10 cellular contexts compared by ENCODE assay signal in genomic region chr7:50317221-50317678, GRCh38. TPM values are rescaled to one million over a fixed set of nuclear protein-coding genes. Genes with fewer than 3 reads are reported as not detected.
DNase-seq lines count a peak whose midpoint lies in the region; ATAC-seq, FAIRE-seq and TF ChIP-seq lines count a peak whose summit lies in the region.
"Had no signal": no experiment of that assay in that cellular context is flagged by ENCODE, and none has a peak within 500 bp of the region (broad histone marks: within the 10 kb centered on the region; RNA-seq: fewer than 3 reads in every experiment).

No MANE protein-coding gene starts in this region.

- ATAC-seq in GM19043 (IDR thresholded peaks at IDR 0.05; ENCODE audit: low read depth, unreplicated experiment) (peak; percentile 71), HG03066 (IDR thresholded peaks at IDR 0.05; ENCODE audit: low read depth, unreplicated experiment) (peak; percentile 55), right cardiac atrium (no peak)
- ATAC-seq in activated T-cell treated with anti-CD3 and anti-CD28 coated beads, Interleukin-2, amount 50 U/mL, for 72 hours (replicated peaks in 1 of 2): peak; percentile 82 to 88

- 71% methylated on average over 7 of the region's 7 CpGs for WGBS in right cardiac atrium

- H3K9me3 ChIP-seq in BLaER1 (no peaks in the 10 kb centered on the region), left ventricle myocardium inferior (replicated peaks) (no peaks in the 10 kb centered on the region), right cardiac atrium (ENCODE audit: control insufficient read depth, low read length) (no peaks in the 10 kb centered on the region)
- H3K9me3 ChIP-seq: thyroid gland had no signal

- H3K27ac ChIP-seq in BLaER1: no peak overlapping the region; the same call in 1 of the 2 replicates
- no peak overlapping the region for H3K27ac ChIP-seq in left ventricle myocardium inferior (replicated peaks)
- no peak overlapping the region for H3K27ac ChIP-seq in right cardiac atrium (ENCODE audit: low read length)
- H3K27ac ChIP-seq: thyroid gland had no signal

- peaks cover 33 to 68% of the 10 kb centered on the region in 2 donors for H3K36me3 Mint-ChIP-seq in activated T-cell treated with anti-CD3 and anti-CD28 coated beads, Interleukin-2, amount 50 U/mL, for 72 hours (ENCODE audit: insufficient read depth in 2 of 2)

- peaks cover 96% of the 10 kb centered on the region for H3K4me1 Mint-ChIP-seq in activated T-cell treated with anti-CD3 and anti-CD28 coated beads, Interleukin-2, amount 50 U/mL, for 72 hours (ENCODE audit: low read depth)

- no peak overlapping the region for H3K9ac ChIP-seq in BLaER1

- peaks cover 100% of the 10 kb centered on the region for H4K20me1 ChIP-seq in BLaER1

- H3K4me3 ChIP-seq in BLaER1: no peak overlapping the region
- H3K4me3 ChIP-seq in left ventricle myocardium inferior: no peak overlapping the region
- H3K4me3 ChIP-seq in right cardiac atrium (ENCODE audit: low read length): no peak overlapping the region
- H3K4me3 ChIP-seq: thyroid gland had no signal

- peak overlapping the region; percentile 99 for H3K27ac Mint-ChIP-seq in activated T-cell treated with anti-CD3 and anti-CD28 coated beads, Interleukin-2, amount 50 U/mL, for 72 hours

- peak overlapping the region; percentile 31 for H3K4me2 ChIP-seq in BLaER1

- H3K36me3 ChIP-seq in BLaER1 (peaks cover 75% of the 10 kb centered on the region), left ventricle myocardium inferior (no peaks in the 10 kb centered on the region)
- H3K36me3 ChIP-seq: thyroid gland had no signal

- FAIRE-seq in HTR-8/SVneo (lab: Jason Lieb, UNC): no peak

- H3K9me3 Mint-ChIP-seq in activated T-cell treated with anti-CD3 and anti-CD28 coated beads, Interleukin-2, amount 50 U/mL, for 72 hours: no peaks in the 10 kb centered on the region

- intact Hi-C loops in left ventricle myocardium inferior (cut with micrococcal nuclease) (no loop called here), right cardiac atrium (cut with DNase I) (no loop called here)

- peaks cover 82% of the 10 kb centered on the region for H3K4me1 ChIP-seq in BLaER1
- no peaks in the 10 kb centered on the region for H3K4me1 ChIP-seq in left ventricle myocardium inferior
- no peaks in the 10 kb centered on the region for H3K4me1 ChIP-seq in right cardiac atrium (ENCODE audit: control insufficient read depth, insufficient read depth, low read length)
- H3K4me1 ChIP-seq: thyroid gland had no signal

- no peak for TF ChIP-seq CTCF in left ventricle myocardium inferior (IDR thresholded peaks at IDR 0.05; ENCODE audit: borderline replicate concordance)

- H3K27me3 ChIP-seq in BLaER1: no peaks in the 10 kb centered on the region
- H3K27me3 ChIP-seq in left ventricle myocardium inferior (ENCODE audit: low read depth): peaks cover 88% of the 10 kb centered on the region
- H3K27me3 ChIP-seq in right cardiac atrium (ENCODE audit: control insufficient read depth, insufficient read depth): no peaks in the 10 kb centered on the region
- H3K27me3 ChIP-seq: thyroid gland had no signal

- peak; percentile 66 to 69 for DNase-seq in activated T-cell treated with anti-CD3 and anti-CD28 coated beads, Interleukin-2, amount 50 U/mL, for 72 hours
- DNase-seq in left ventricle myocardium inferior (no peak), right cardiac atrium (no peak), HTR-8/SVneo (ENCODE audit: insufficient read length, low spot score) (no peak), NOMO-1 treated with dmso at 0.1 percent for 144 hours (lab: John Stamatoyannopoulos, UW; ENCODE audit: unreplicated experiment) (no peak)
- DNase-seq: KBM-7, thyroid gland had no signal

- H3K27me3 Mint-ChIP-seq in activated T-cell treated with anti-CD3 and anti-CD28 coated beads, Interleukin-2, amount 50 U/mL, for 72 hours (ENCODE audit: low read depth): no peaks in the 10 kb centered on the region

- H3K4me3 Mint-ChIP-seq in activated T-cell treated with anti-CD3 and anti-CD28 coated beads, Interleukin-2, amount 50 U/mL, for 72 hours: peak overlapping the region; percentile 94 to 96

RNA-seq across cellular contexts. Expression of gene IKZF1, which starts 12.7 kb away (rescaled TPM):
- total RNA-seq in activated T-cell treated with anti-CD3 and anti-CD28 coated beads, Interleukin-2, amount 50 U/mL, for 72 hours: 100 to 1,000 TPM; 427 to 504 TPM
- total RNA-seq in left ventricle myocardium inferior: 2.1 TPM
- 1 to 10 TPM; 3.4 to 6.8 (median 4.2) TPM for total RNA-seq in right cardiac atrium
- 0.54 TPM for polyA plus RNA-seq in right cardiac atrium

Comparison
In these comparisons a context has a peak if more than half of its experiments do, and no peak if none do; other contexts are left out.
1. ATAC-seq: peak in GM19043 (single experiment), HG03066 (single experiment) and activated T-cell treated with anti-CD3 and anti-CD28 coated beads, Interleukin-2, amount 50 U/mL, for 72 hours (2 of 2); none in right cardiac atrium (0 of 2).
2. DNase-seq: peak in activated T-cell treated with anti-CD3 and anti-CD28 coated beads, Interleukin-2, amount 50 U/mL, for 72 hours (2 of 2); none in left ventricle myocardium inferior (single experiment), right cardiac atrium (0 of 3), HTR-8/SVneo (single experiment) and NOMO-1 treated with dmso at 0.1 percent for 144 hours (single experiment).
3. RNA of gene IKZF1, which starts 12.7 kb away (total RNA-seq): 427 to 504 TPM in activated T-cell treated with anti-CD3 and anti-CD28 coated beads, Interleukin-2, amount 50 U/mL, for 72 hours; 3.4 to 6.8 TPM in right cardiac atrium and 2.1 TPM in left ventricle myocardium inferior (single experiment); every median in the first group is over 10 times any median in the second.